9 cellular contexts compared by ENCODE assay signal in the genomic region with DNA sequence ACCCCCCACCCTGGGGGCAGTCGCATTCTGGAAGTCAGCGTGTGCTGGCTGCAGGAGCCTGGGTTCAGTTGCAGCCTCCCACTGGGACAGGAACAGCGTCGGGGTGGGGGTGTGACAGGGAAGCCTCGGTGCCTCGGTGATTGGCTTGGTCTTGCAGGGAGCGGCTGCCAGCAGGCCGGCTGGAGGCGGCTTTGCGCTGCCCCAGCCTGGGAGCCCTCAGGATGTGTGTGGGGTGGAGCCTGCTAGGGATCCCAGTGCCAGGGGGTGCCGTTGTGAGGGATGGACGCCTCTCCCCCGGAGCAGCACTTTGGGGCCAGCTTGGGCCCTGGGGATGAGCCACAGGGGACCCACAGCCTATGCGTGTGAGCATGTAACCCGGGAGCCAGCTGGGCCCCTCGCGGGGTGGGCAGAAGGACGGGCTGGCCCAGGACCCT.
DNase-seq lines count a peak whose midpoint lies in the region; ATAC-seq and TF ChIP-seq lines count a peak whose summit lies in the region.
"Had no signal": no experiment of that assay in that cellular context is flagged by ENCODE, and none has a peak within 500 bp of the region (broad histone marks: within the 10 kb centered on the region; RNA-seq: fewer than 3 reads in every experiment).

No MANE protein-coding gene starts in this region.

- H3K18ac ChIP-seq in IMR-90 (ENCODE audit: low read depth, low read length): peak overlapping the region; percentile 87

- peak; percentile 86 for ATAC-seq in IMR-90 (ENCODE audit: low read depth)
- ATAC-seq in T-cell (replicated peaks in 1 of 4): no peak
- no peak for ATAC-seq in CD4-positive, alpha-beta T cell (ENCODE audit: poor library complexity)
- ATAC-seq: activated naive CD4-positive, alpha-beta T cell treated with anti-CD3 and anti-CD28 coated beads, Interleukin-2, amount 50 U/mL, for 72 hours had no signal

- H3K9ac ChIP-seq in IMR-90 (ENCODE audit: low read depth, low read length) (peak overlapping the region; percentile 82), iPS-20b (ENCODE audit: low read depth, low read length) (peak overlapping the region; percentile 55; the same call in 1 of the 2 replicates)

- no TSS peak for BruUV-seq in IMR-90 (replicated peaks; lab: Mats Ljungman, UMichigan)

- H2AFZ ChIP-seq in IMR-90 (replicated peaks; ENCODE audit: low read length, poor library complexity): peak overlapping the region; percentile 92

- peak overlapping the region; percentile 75 for H3K4ac ChIP-seq in IMR-90 (ENCODE audit: low read depth, low read length)

- peak overlapping the region; percentile 75 for H3K27ac ChIP-seq in AG04450 (ENCODE audit: low read depth, low read length)
- peak overlapping the region; percentile 83 for H3K27ac ChIP-seq in IMR-90 (ENCODE audit: insufficient read depth, low read length)
- peak overlapping the region; percentile 40 for H3K27ac ChIP-seq in brain microvascular endothelial cell
- no peak overlapping the region for H3K27ac ChIP-seq in iPS-20b (ENCODE audit: low read length)
- peak overlapping the region; percentile 84 to 89 (median 86) for H3K27ac ChIP-seq in sigmoid colon
- H3K27ac ChIP-seq in CD4-positive, alpha-beta T cell (ENCODE audit: low read depth, low read length): no peak overlapping the region

- no peak for TF ChIP-seq RAD21 in IMR-90 (IDR thresholded peaks at IDR 0.05; ENCODE audit: low read length)

- H3K14ac ChIP-seq in IMR-90 (replicated peaks; ENCODE audit: low read depth, low read length): peak overlapping the region; percentile 29; the same call in 1 of the 2 replicates

- peak overlapping the region; percentile 86 for H2BK5ac ChIP-seq in IMR-90 (ENCODE audit: low read depth, low read length, poor library complexity, severe bottlenecking)

- peak overlapping the region in 1 of 3 donors; percentile 44 for H3K4me3 Mint-ChIP-seq in T-cell
- H3K4me3 Mint-ChIP-seq in CD4-positive, alpha-beta T cell: no peak overlapping the region

- H3K36me3 Mint-ChIP-seq in T-cell: peaks cover 3% of the 10 kb centered on the region
- no peaks in the 10 kb centered on the region for H3K36me3 Mint-ChIP-seq in CD4-positive, alpha-beta T cell (ENCODE audit: low read depth)
- H3K36me3 Mint-ChIP-seq: activated naive CD4-positive, alpha-beta T cell treated with anti-CD3 and anti-CD28 coated beads, Interleukin-2, amount 50 U/mL, for 72 hours had no signal

- dilution Hi-C loops in IMR-90 (cut with HindIII; ENCODE audit: low sequenced_read_pairs, unreplicated experiment): no loop called here

- H3K27me3 Mint-ChIP-seq in T-cell: no peaks in the 10 kb centered on the region
- no peaks in the 10 kb centered on the region for H3K27me3 Mint-ChIP-seq in CD4-positive, alpha-beta T cell

- H2AK5ac ChIP-seq in IMR-90 (ENCODE audit: low read depth, low read length): peak overlapping the region; percentile 71; the same call in 1 of the 2 replicates

- TF ChIP-seq POLR2A in IMR-90 (IDR thresholded peaks at IDR 0.05; ENCODE audit: low read depth, low read length): peak; percentile 59; the same call in 1 of the 2 replicates
- peak; percentile 52 to 62 for TF ChIP-seq POLR2A in sigmoid colon (IDR thresholded peaks at IDR 0.05)

- no peak for DNase-seq in AG04450 (ENCODE audit: low read depth, low spot score)
- peak; percentile 61 for DNase-seq in IMR-90
- DNase-seq in brain microvascular endothelial cell: peak; percentile 41
- peak; percentile 87 for DNase-seq in sigmoid colon
- no peak for DNase-seq in T-cell
- no peak for DNase-seq in CD4-positive, alpha-beta T cell
- no peak for DNase-seq in stimulated activated CD4-positive, alpha-beta T cell treated with anti-CD3 and anti-CD28 coated beads, Interleukin-2, amount 100 ng/mL, for 24 hours

- 0% methylated on average over 11 of the region's 18 CpGs; no CpG with 5 or more reads in 1 of the 2 experiments for WGBS in IMR-90 (ENCODE audit: extremely low coverage in 2 of 2, insufficient read length in 1 of 2), 2 experiments
- 8 to 40% methylated on average over 18 of the region's 18 CpGs for WGBS in sigmoid colon, 2 donors

- peaks cover 7% of the 10 kb centered on the region; the same call in 1 of the 2 replicates for H4K20me1 ChIP-seq in IMR-90 (ENCODE audit: insufficient read depth, low read length)

- peaks cover 13 to 34% (median 17%) of the 10 kb centered on the region in 3 donors for H3K4me1 Mint-ChIP-seq in T-cell
- H3K4me1 Mint-ChIP-seq in CD4-positive, alpha-beta T cell (ENCODE audit: low read depth): peaks cover 20% of the 10 kb centered on the region

- POLR2A ChIA-PET in AG04450 (lab: Yijun Ruan, JAX): interaction anchor here (0.6 to 2.2 kb wide), 5 partner anchors 9 to 108 kb away, joined by 3 to 16 read pairs (median 6); a partner anchor contains a TSS
- POLR2A ChIA-PET in IMR-90 (lab: Charles Lee; ENCODE audit: unreplicated experiment): interaction anchor here (0.6 kb wide), 1 partner anchor 985 kb away, joined by 3 read pairs; no protein-coding TSS in a partner anchor
- POLR2A ChIA-PET in T-cell (lab: Charles Lee): no interaction called here
- POLR2A ChIA-PET in CD4-positive, alpha-beta T cell (lab: Charles Lee): no interaction called here

- H4K8ac ChIP-seq in IMR-90 (ENCODE audit: low read depth in 2 of 2, low read length in 2 of 2): peak overlapping the region; percentile 60 to 93; a peak in 3 of 4 replicates

- H2BK120ac ChIP-seq in IMR-90 (ENCODE audit: low read depth, low read length): peak overlapping the region; percentile 92

- H3K9me1 ChIP-seq in IMR-90 (ENCODE audit: insufficient read depth, low read length): peaks cover 25% of the 10 kb centered on the region

- peak overlapping the region; percentile 92 for H3K23ac ChIP-seq in IMR-90 (ENCODE audit: low read depth, low read length)

- H3K9me3 ChIP-seq in AG04450 (ENCODE audit: control insufficient read depth, insufficient read depth, low read length): no peaks in the 10 kb centered on the region
- H3K9me3 ChIP-seq in IMR-90 (ENCODE audit: control insufficient read depth, insufficient read depth, low read length): no peaks in the 10 kb centered on the region
- H3K9me3 ChIP-seq in iPS-20b (ENCODE audit: insufficient read depth, low read depth, low read length): no peaks in the 10 kb centered on the region
- no peaks in the 10 kb centered on the region for H3K9me3 ChIP-seq in sigmoid colon
- H3K9me3 ChIP-seq in CD4-positive, alpha-beta T cell (ENCODE audit: control insufficient read depth, low read length): no peaks in the 10 kb centered on the region

- peaks cover 30% of the 10 kb centered on the region for H3K4me1 ChIP-seq in IMR-90 (ENCODE audit: control insufficient read depth, insufficient read depth, low read length)
- peaks cover 7% of the 10 kb centered on the region; the same call in 1 of the 2 replicates for H3K4me1 ChIP-seq in iPS-20b (ENCODE audit: insufficient read depth, low read length)
- peaks cover 0 to 68% (median 57%) of the 10 kb centered on the region in 4 donors for H3K4me1 ChIP-seq in sigmoid colon

- H2BK20ac ChIP-seq in IMR-90 (ENCODE audit: low read depth, low read length): peak overlapping the region; percentile 66

- H3K4me2 ChIP-seq in IMR-90 (ENCODE audit: low read depth, low read length): peak overlapping the region; percentile 96

- peaks cover 15 to 46% of the 10 kb centered on the region in 2 experiments for H3K79me1 ChIP-seq in IMR-90 (ENCODE audit: low read depth in 1 of 2, low read length in 2 of 2)

- TF ChIP-seq CTCF in AG04450 (IDR thresholded peaks at IDR 0.05; ENCODE audit: low read depth, low read length) (no peak), IMR-90 (conservative IDR thresholded peaks at IDR 0.05; ENCODE audit: low read depth, low read length) (no peak), brain microvascular endothelial cell (IDR thresholded peaks at IDR 0.05; ENCODE audit: low read depth, low read length, missing control alignments) (no peak), sigmoid colon (IDR thresholded peaks at IDR 0.05) (no peak)
- no peak for TF ChIP-seq CTCF in CD4-positive, alpha-beta T cell (IDR thresholded peaks at IDR 0.05)

- no peaks in the 10 kb centered on the region for H3K27me3 ChIP-seq in AG04450 (ENCODE audit: control insufficient read depth, insufficient read depth, low read length)
- H3K27me3 ChIP-seq in IMR-90 (ENCODE audit: control insufficient read depth, insufficient read depth, low read length): no peaks in the 10 kb centered on the region
- no peaks in the 10 kb centered on the region for H3K27me3 ChIP-seq in brain microvascular endothelial cell (replicated peaks)
- H3K27me3 ChIP-seq in iPS-20b (ENCODE audit: insufficient read depth, low read length): no peaks in the 10 kb centered on the region; the same call in 1 of the 2 replicates
- H3K27me3 ChIP-seq in sigmoid colon: no peaks in the 10 kb centered on the region
- no peaks in the 10 kb centered on the region for H3K27me3 ChIP-seq in CD4-positive, alpha-beta T cell (ENCODE audit: control insufficient read depth, insufficient read depth, low read length)

- in situ Hi-C loops in IMR-90 (cut with MboI; ENCODE audit: low sequenced_read_pairs): no loop called here
- in situ Hi-C loops in brain microvascular endothelial cell (cut with HindIII; ENCODE audit: low pct_ligation_motif_present, low sequenced_read_pairs): no loop called here

- peak overlapping the region; percentile 86; the same call in 2 of the 3 replicates for H2BK15ac ChIP-seq in IMR-90 (ENCODE audit: low read depth, low read length)

- H3K9me3 Mint-ChIP-seq in T-cell: no peaks in the 10 kb centered on the region
- H3K9me3 Mint-ChIP-seq in CD4-positive, alpha-beta T cell: no peaks in the 10 kb centered on the region
- H3K9me3 Mint-ChIP-seq: activated naive CD4-positive, alpha-beta T cell treated with anti-CD3 and anti-CD28 coated beads, Interleukin-2, amount 50 U/mL, for 72 hours had no signal

- H3K56ac ChIP-seq in IMR-90 (ENCODE audit: extremely low read depth, insufficient read depth, low read length): peak overlapping the region; percentile 61; the same call in 1 of the 2 replicates

- TF ChIP-seq EP300 in sigmoid colon (IDR thresholded peaks at IDR 0.05): no peak

- H3K4me3 ChIP-seq in AG04450 (ENCODE audit: low read depth, low read length): peak overlapping the region; percentile 79
- peak overlapping the region; percentile 70 for H3K4me3 ChIP-seq in IMR-90 (ENCODE audit: insufficient read depth, low read depth, low read length)
- peak overlapping the region; percentile 66 for H3K4me3 ChIP-seq in brain microvascular endothelial cell (ENCODE audit: low read depth, low read length)
- H3K4me3 ChIP-seq in iPS-20b (ENCODE audit: low read length): peak overlapping the region; percentile 61
- H3K4me3 ChIP-seq in sigmoid colon: peak overlapping the region; percentile 33 to 50 (median 48)

- H4K91ac ChIP-seq in IMR-90 (ENCODE audit: insufficient read depth, low read depth, low read length): peak overlapping the region; percentile 96

- CTCF ChIA-PET in AG04450 (lab: Charles Lee) (interaction anchor here (0.6 to 1.6 kb wide), 3 partner anchors 27 to 119 kb away, joined by 3 to 6 read pairs (median 4); no protein-coding TSS in a partner anchor), IMR-90 (lab: Yijun Ruan, JAX) (no interaction called here), T-cell (lab: Charles Lee) (no interaction called here)
- CTCF ChIA-PET in CD4-positive, alpha-beta T cell (lab: Charles Lee): interaction anchor here (1.1 kb wide), 1 partner anchor 14 kb away, joined by 3 read pairs; no protein-coding TSS in a partner anchor

- no peak overlapping the region for H3K27ac Mint-ChIP-seq in T-cell
- no peak overlapping the region for H3K27ac Mint-ChIP-seq in CD4-positive, alpha-beta T cell
- H3K27ac Mint-ChIP-seq: activated naive CD4-positive, alpha-beta T cell treated with anti-CD3 and anti-CD28 coated beads, Interleukin-2, amount 50 U/mL, for 72 hours had no signal

- H3K36me3 ChIP-seq in IMR-90 (ENCODE audit: control insufficient read depth, insufficient read depth, low read length) (no peaks in the 10 kb centered on the region), brain microvascular endothelial cell (replicated peaks) (no peaks in the 10 kb centered on the region), iPS-20b (ENCODE audit: insufficient read depth, low read depth, low read length) (no peaks in the 10 kb centered on the region), sigmoid colon (no peaks in the 10 kb centered on the region)

- intact Hi-C loops in IMR-90 (cut with micrococcal nuclease) (loop anchor here (5.0 kb wide), 1 partner anchor 108 kb away; no protein-coding TSS in a partner anchor), sigmoid colon (cut with DNase I) (loop anchor here (5.0 kb wide), 2 partner anchors 38 to 103 kb away; a partner anchor contains a TSS)
- intact Hi-C loops in CD4-positive, alpha-beta T cell (cut with DNase I, micrococcal nuclease): no loop called here

- peak overlapping the region; percentile 82 for H4K5ac ChIP-seq in IMR-90 (ENCODE audit: low read depth, low read length)

- H2AK9ac ChIP-seq in IMR-90 (replicated peaks; ENCODE audit: low read depth, low read length, poor library complexity): peak overlapping the region; percentile 96

Comparison
In these comparisons a context has a peak if more than half of its experiments do, and no peak if none do; other contexts are left out.
1. DNase-seq: peak in IMR-90 (single experiment), brain microvascular endothelial cell (single experiment) and sigmoid colon (single experiment); none in AG04450 (single experiment), T-cell (0 of 34), CD4-positive, alpha-beta T cell (0 of 10) and stimulated activated CD4-positive, alpha-beta T cell treated with anti-CD3 and anti-CD28 coated beads, Interleukin-2, amount 100 ng/mL, for 24 hours (0 of 2).
2. H3K27ac ChIP-seq: peak in AG04450 (single experiment), IMR-90 (single experiment), brain microvascular endothelial cell (single experiment) and sigmoid colon (4 of 4); none in iPS-20b (single experiment) and CD4-positive, alpha-beta T cell (single experiment).
3. CTCF ChIA-PET loops: an anchor here in AG04450 (0.6 to 1.6 kb wide) and CD4-positive, alpha-beta T cell (1.1 kb wide); none called in IMR-90 and T-cell.
4. POLR2A ChIA-PET loops: an anchor here in AG04450 (0.6 to 2.2 kb wide) and IMR-90 (0.6 kb wide); none called in T-cell and CD4-positive, alpha-beta T cell.
5. intact Hi-C loops: an anchor here in IMR-90 (5.0 kb wide) and sigmoid colon (5.0 kb wide); none called in CD4-positive, alpha-beta T cell.
6. Peak in every context shown above with its lines, with median percentiles within 50 percentile points of each other: H3K4me3 ChIP-seq.